ENCODE assay signal across 8 cellular contexts in the genomic region with DNA sequence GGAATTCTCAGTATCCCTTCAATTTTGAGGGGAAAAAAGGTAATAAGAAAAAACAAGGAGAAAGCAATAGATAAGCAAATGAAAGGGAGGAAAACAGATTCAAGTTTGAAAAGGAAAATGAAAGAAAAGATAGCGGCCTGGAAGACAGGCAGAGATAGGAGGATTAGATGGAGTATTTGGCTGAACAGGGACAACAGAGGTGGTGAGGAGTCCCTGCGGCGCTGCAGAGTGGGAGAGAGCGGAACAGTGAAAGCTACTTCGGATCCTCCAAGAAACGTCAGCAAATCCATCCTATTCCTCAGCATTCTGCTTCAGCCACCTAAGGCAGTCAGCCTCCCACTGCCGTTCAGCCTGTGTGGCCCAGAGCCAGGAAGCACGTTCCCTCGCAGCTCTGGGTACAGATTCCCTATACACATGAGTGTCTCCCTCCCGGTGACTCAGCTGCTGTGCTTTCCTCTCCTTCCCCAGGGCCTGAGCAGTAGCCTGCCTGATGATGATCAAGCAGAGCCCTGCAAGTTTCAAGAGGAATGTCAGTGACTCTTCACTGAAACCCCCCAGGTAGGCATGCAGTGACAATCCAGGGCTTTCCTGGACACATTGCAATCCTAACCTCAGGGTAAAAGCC. TPM values are rescaled to one million over a fixed set of nuclear protein-coding genes. Genes with fewer than 3 reads are reported as not detected.
DNase-seq lines count a peak whose midpoint lies in the region; ATAC-seq and TF ChIP-seq lines count a peak whose summit lies in the region.

No MANE protein-coding gene starts in this region.

- no peak overlapping the region for H3K27ac ChIP-seq in Panc1 (ENCODE audit: low read length)
- H3K27ac ChIP-seq in neuronal stem cell (replicated peaks; ENCODE audit: low read length) = no peak overlapping the region

- H2AFZ ChIP-seq in neuronal stem cell (ENCODE audit: low read length) = peak overlapping the region; percentile 48

- H3K9ac ChIP-seq in neuronal stem cell (ENCODE audit: low read depth, low read length, poor library complexity) = no peak overlapping the region

- no peak overlapping the region for H3K14ac ChIP-seq in neuronal stem cell (ENCODE audit: low read length)

- no peaks in the 10 kb centered on the region for H3K79me1 ChIP-seq in neuronal stem cell (ENCODE audit: low read depth, low read length)

- H3K4ac ChIP-seq in neuronal stem cell (ENCODE audit: low read length) = no peak overlapping the region

- no peak overlapping the region for H4K91ac ChIP-seq in neuronal stem cell (ENCODE audit: low read depth, low read length, poor library complexity)

- no peak overlapping the region for H2BK12ac ChIP-seq in neuronal stem cell (ENCODE audit: low read length)

- H4K8ac ChIP-seq in neuronal stem cell (ENCODE audit: low read depth, low read length) = no peak overlapping the region

- no peaks in the 10 kb centered on the region for H3K9me3 Mint-ChIP-seq in activated naive CD4-positive, alpha-beta T cell treated with anti-CD3 and anti-CD28 coated beads, Interleukin-2, amount 50 U/mL, for 72 hours

- H3K36me3 ChIP-seq in Panc1 (ENCODE audit: control insufficient read depth, insufficient read depth, low read length) (no peaks in the 10 kb centered on the region), neuronal stem cell (replicated peaks in 1 of 2; ENCODE audit: control insufficient read depth in 2 of 2, insufficient read depth in 2 of 2, low read length in 2 of 2) (no peaks in the 10 kb centered on the region)

- H3K27ac Mint-ChIP-seq in activated naive CD4-positive, alpha-beta T cell treated with anti-CD3 and anti-CD28 coated beads, Interleukin-2, amount 50 U/mL, for 72 hours = no peak overlapping the region

- ATAC-seq in Panc1 (peak; percentile 91), esophagus mucosa (peak; percentile 90), HG03025 (IDR thresholded peaks at IDR 0.05; ENCODE audit: low FRiP score, unreplicated experiment) (no peak)
- no peak for ATAC-seq in activated naive CD4-positive, alpha-beta T cell treated with anti-CD3 and anti-CD28 coated beads, Interleukin-2, amount 50 U/mL, for 72 hours

- WGBS in neuronal stem cell (ENCODE audit: extremely low coverage in 2 of 2, insufficient read length in 2 of 2, insufficient replicate concordance in 1 of 2), 2 donors = no CpG with 5 or more reads among the region's 10 CpGs

- H3K9me3 ChIP-seq in Panc1 (ENCODE audit: control insufficient read depth, insufficient read depth, low read depth, low read length) (no peaks in the 10 kb centered on the region), neuronal stem cell (replicated peaks in 1 of 2; ENCODE audit: control insufficient read depth in 2 of 2, insufficient read depth in 1 of 2, low read depth in 1 of 2, low read length in 2 of 2) (no peaks in the 10 kb centered on the region)

- H2AK5ac ChIP-seq in neuronal stem cell (ENCODE audit: low read depth, low read length) = no peak overlapping the region

- no peaks in the 10 kb centered on the region for H3K36me3 Mint-ChIP-seq in activated naive CD4-positive, alpha-beta T cell treated with anti-CD3 and anti-CD28 coated beads, Interleukin-2, amount 50 U/mL, for 72 hours

- BruUV-seq in Panc1 (replicated peaks; lab: Mats Ljungman, UMichigan) = no TSS peak

- H2BK120ac ChIP-seq in neuronal stem cell (ENCODE audit: low read depth, low read length) = no peak overlapping the region

- intact Hi-C loops in Panc1 (cut with micrococcal nuclease; ENCODE audit: unreplicated experiment) = no loop called here

- no peaks in the 10 kb centered on the region for H3K4me1 ChIP-seq in Panc1 (ENCODE audit: control insufficient read depth, insufficient read depth, low read length)
- peaks cover 0 to 3% of the 10 kb centered on the region in 2 donors for H3K4me1 ChIP-seq in neuronal stem cell (ENCODE audit: control insufficient read depth in 2 of 2, insufficient read depth in 1 of 2, low read depth in 1 of 2, low read length in 2 of 2)

- H3K4me3 ChIP-seq in Panc1 (ENCODE audit: low read depth in 2 of 2, low read length in 2 of 2) = peak overlapping the region in 1 of 2 experiments; percentile 14; a peak in 2 of 4 replicates
- no peak overlapping the region for H3K4me3 ChIP-seq in neuronal stem cell (ENCODE audit: low read length in 2 of 2)

- no peak overlapping the region for H3K23ac ChIP-seq in neuronal stem cell (ENCODE audit: low read depth, low read length, poor library complexity)

- H3K4me2 ChIP-seq in neuronal stem cell (ENCODE audit: insufficient read depth, low read length, poor library complexity, severe bottlenecking) = no peak overlapping the region

- no peak for TF ChIP-seq CTCF in Panc1 (IDR thresholded peaks at IDR 0.05)

- DNase-seq in EH (ENCODE audit: low read depth) (peak; percentile 97), Panc1 (ENCODE audit: low read depth, low spot score) (peak; percentile 27), neuronal stem cell (ENCODE audit: low spot score) (no peak), NCI-H2081 treated with DMSO at 0.1 percent for 48 hours (lab: John Stamatoyannopoulos, UW) (no peak)
- DNase-seq in activated CD8-positive, alpha-beta memory T cell treated with anti-CD3 and anti-CD28 coated beads, Interleukin-2, amount 50 U/mL, for 4 hours = no peak
- no peak for DNase-seq in activated naive CD4-positive, alpha-beta T cell treated with anti-CD3 and anti-CD28 coated beads, Interleukin-2, amount 50 U/mL, for 72 hours (ENCODE audit: low spot score in 2 of 2)

- in situ Hi-C loops in Panc1 (cut with HindIII; ENCODE audit: low pct_unique_long_range_greater_than_20kb, low sequenced_read_pairs) = no loop called here

- POLR2A ChIA-PET in Panc1 (lab: Charles Lee) = interaction anchor here (0.8 kb wide), 1 partner anchor 12 kb away, joined by 11 read pairs; no protein-coding TSS in a partner anchor

- no peak overlapping the region for H2BK15ac ChIP-seq in neuronal stem cell (ENCODE audit: low read length)

- H2BK5ac ChIP-seq in neuronal stem cell (ENCODE audit: low read length) = no peak overlapping the region

- CTCF ChIA-PET in Panc1 (lab: Charles Lee) = no interaction called here

- peak overlapping the region; percentile 0 for H3K18ac ChIP-seq in neuronal stem cell (ENCODE audit: low read length)

- H3K27me3 ChIP-seq in Panc1 (ENCODE audit: control insufficient read depth, insufficient read depth, low read length) (no peaks in the 10 kb centered on the region), neuronal stem cell (ENCODE audit: control insufficient read depth in 3 of 3, insufficient read depth in 3 of 3, low read depth in 1 of 3, low read length in 3 of 3) (no peaks in the 10 kb centered on the region)

RNA-seq across cellular contexts. Expression of a gene that starts 43.4 kb away (rescaled TPM):
- total RNA-seq in Panc1 (2021; ENCODE audit: unreplicated experiment) = 61.4 TPM
- 22.4 TPM for polyA plus RNA-seq in Panc1 (2012; ENCODE audit: insufficient read length)
- 31.0 TPM for total RNA-seq in esophagus mucosa
- 31.7 TPM for polyA plus RNA-seq in neuronal stem cell (2013, experiment 1 of 2)
- polyA plus RNA-seq in neuronal stem cell (2013, experiment 2 of 2) = 30.2 TPM
- total RNA-seq in activated naive CD4-positive, alpha-beta T cell treated with anti-CD3 and anti-CD28 coated beads, Interleukin-2, amount 50 U/mL, for 72 hours = 10 to 100 TPM; 24.0 to 29.6 TPM

Comparison
In these comparisons a context has a peak if more than half of its experiments do, and no peak if none do; other contexts are left out.
1. DNase-seq: peak in EH (single experiment) and Panc1 (single experiment); none in neuronal stem cell (single experiment), activated CD8-positive, alpha-beta memory T cell treated with anti-CD3 and anti-CD28 coated beads, Interleukin-2, amount 50 U/mL, for 4 hours (single experiment), activated naive CD4-positive, alpha-beta T cell treated with anti-CD3 and anti-CD28 coated beads, Interleukin-2, amount 50 U/mL, for 72 hours (0 of 2) and NCI-H2081 treated with DMSO at 0.1 percent for 48 hours (single experiment).
2. ATAC-seq: peak in Panc1 (single experiment) and esophagus mucosa (single experiment); none in HG03025 (single experiment) and activated naive CD4-positive, alpha-beta T cell treated with anti-CD3 and anti-CD28 coated beads, Interleukin-2, amount 50 U/mL, for 72 hours (0 of 2).